In the genomic region with DNA sequence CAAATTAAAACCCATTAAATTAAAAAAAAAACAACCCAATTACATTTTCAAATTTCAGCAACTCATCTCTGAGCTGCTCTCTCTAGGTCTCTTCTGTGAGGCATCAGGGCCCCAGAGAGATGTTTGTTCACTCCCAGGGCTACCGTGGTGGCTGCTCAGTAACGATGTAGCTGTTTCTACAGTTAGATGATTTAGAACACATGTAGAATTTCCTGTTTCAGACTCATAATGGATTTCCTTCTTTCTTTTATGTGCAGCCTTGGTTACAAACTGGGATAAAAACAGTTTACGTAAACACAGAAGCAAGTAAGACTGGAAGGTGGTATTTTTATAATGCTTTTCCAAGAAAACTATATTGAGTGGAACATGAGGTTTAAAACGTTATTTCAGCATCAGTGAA, we compare ENCODE assay signal across 21 cellular contexts.
DNase-seq lines count a peak whose midpoint lies in the region; ATAC-seq, FAIRE-seq and TF ChIP-seq lines count a peak whose summit lies in the region.
"Had no signal": no experiment of that assay in that cellular context is flagged by ENCODE, and none has a peak within 500 bp of the region (broad histone marks: within the 10 kb centered on the region; RNA-seq: fewer than 3 reads in every experiment).

No MANE protein-coding gene starts in this region.

- DNase-seq in NCI-H2081 (lab: John Stamatoyannopoulos, UW): peak; percentile 8 to 56
- no peak for DNase-seq in NCI-H2081 treated with DMSO at 0.1 percent for 48 hours (lab: John Stamatoyannopoulos, UW)
- peak; percentile 27 for DNase-seq in HFFc6
- no peak for DNase-seq in osteocyte (ENCODE audit: extremely low spot score, unreplicated experiment)
- DNase-seq in hypothalamus (lab: John Stamatoyannopoulos, UW): no peak
- DNase-seq: activated CD4-positive, alpha-beta memory T cell treated with anti-CD3 and anti-CD28 coated beads, Interleukin-2, amount 10 ng/mL, durations not matched to agents 7 days and 5 days; activated naive CD4-positive, alpha-beta T cell treated with Interleukin-2 at 50 U/mL for 16 hours; amygdala; CD4-positive, alpha-beta T cell; DMS79 treated with DMSO at 0.1 percent for 48 hours; naive thymus-derived CD4-positive, alpha-beta T cell; NCI-H1694; NCI-H345; Peyer's patch; uterus had no signal

- H3K9me3 Mint-ChIP-seq in HFFc6: no peaks in the 10 kb centered on the region
- peaks cover 3% of the 10 kb centered on the region for H3K9me3 Mint-ChIP-seq in osteocyte (ENCODE audit: unreplicated experiment)
- H3K9me3 Mint-ChIP-seq: activated CD4-positive, alpha-beta memory T cell treated with anti-CD3 and anti-CD28 coated beads, Interleukin-2, amount 10 ng/mL, durations not matched to agents 7 days and 5 days; CD4-positive, alpha-beta T cell had no signal

- H3K4me1 Mint-ChIP-seq in HFFc6 (ENCODE audit: low read depth): peaks cover 63% of the 10 kb centered on the region
- H3K4me1 Mint-ChIP-seq in osteocyte (ENCODE audit: unreplicated experiment): peaks cover 37% of the 10 kb centered on the region
- H3K4me1 Mint-ChIP-seq: activated CD4-positive, alpha-beta memory T cell treated with anti-CD3 and anti-CD28 coated beads, Interleukin-2, amount 10 ng/mL, durations not matched to agents 7 days and 5 days; naive thymus-derived CD4-positive, alpha-beta T cell had no signal

- H3K27me3 Mint-ChIP-seq in HFFc6 (ENCODE audit: insufficient read depth) (no peaks in the 10 kb centered on the region), osteocyte (ENCODE audit: unreplicated experiment) (no peaks in the 10 kb centered on the region)
- H3K27me3 Mint-ChIP-seq: activated CD4-positive, alpha-beta memory T cell treated with anti-CD3 and anti-CD28 coated beads, Interleukin-2, amount 10 ng/mL, durations not matched to agents 7 days and 5 days; CD4-positive, alpha-beta T cell had no signal

- TF ChIP-seq CTCF in HFFc6 (IDR thresholded peaks at IDR 0.05) (no peak), osteocyte (IDR thresholded peaks at IDR 0.05) (no peak)

- ATAC-seq in HG03342 (IDR thresholded peaks at IDR 0.05; ENCODE audit: unreplicated experiment) (no peak), HG03565 (IDR thresholded peaks at IDR 0.05; ENCODE audit: unreplicated experiment) (no peak)
- ATAC-seq: gastroesophageal sphincter; naive thymus-derived CD4-positive, alpha-beta T cell; sciatic nerve; WTC11 had no signal

- H3K27ac Mint-ChIP-seq in HFFc6 (peak overlapping the region; percentile 73), osteocyte (ENCODE audit: unreplicated experiment) (peak overlapping the region; percentile 38)
- H3K27ac Mint-ChIP-seq: activated CD4-positive, alpha-beta memory T cell treated with anti-CD3 and anti-CD28 coated beads, Interleukin-2, amount 10 ng/mL, durations not matched to agents 7 days and 5 days; CD4-positive, alpha-beta T cell; naive thymus-derived CD4-positive, alpha-beta T cell; WTC11 had no signal

- FAIRE-seq in endometrium (lab: Jason Lieb, UNC): peak; percentile 39

- H3K4me3 Mint-ChIP-seq in HFFc6 (no peak overlapping the region), osteocyte (ENCODE audit: unreplicated experiment) (no peak overlapping the region)
- H3K4me3 Mint-ChIP-seq: activated CD4-positive, alpha-beta memory T cell treated with anti-CD3 and anti-CD28 coated beads, Interleukin-2, amount 10 ng/mL, durations not matched to agents 7 days and 5 days; CD4-positive, alpha-beta T cell; naive thymus-derived CD4-positive, alpha-beta T cell; WTC11 had no signal

- H3K36me3 Mint-ChIP-seq in HFFc6 (ENCODE audit: low read depth) (peaks cover 5% of the 10 kb centered on the region; the same call in 1 of the 2 replicates), osteocyte (ENCODE audit: unreplicated experiment) (peaks cover 2% of the 10 kb centered on the region)
- H3K36me3 Mint-ChIP-seq: naive thymus-derived CD4-positive, alpha-beta T cell; WTC11 had no signal

Comparison
In these comparisons a context has a peak if more than half of its experiments do, and no peak if none do; other contexts are left out.
1. DNase-seq: peak in NCI-H2081 (2 of 2) and HFFc6 (single experiment); none in NCI-H2081 treated with DMSO at 0.1 percent for 48 hours (single experiment), osteocyte (single experiment) and hypothalamus (0 of 51).